15 cellular contexts compared by ENCODE assay signal in genomic region chr2:24830786-24831185, GRCh38.
"Had no signal": no experiment of that assay in that cellular context is flagged by ENCODE, and none has a peak within 500 bp of the region (broad histone marks: within the 10 kb centered on the region; RNA-seq: fewer than 3 reads in every experiment).

No MANE protein-coding gene starts in this region.

- H3K9me3 Mint-ChIP-seq: activated CD4-positive, alpha-beta T cell treated with anti-CD3 and anti-CD28 coated beads, Interleukin-2, amount 10 ng/mL, durations not matched to agents 7 days and 5 days; activated T-cell treated with anti-CD3 and anti-CD28 coated beads, Interleukin-2, amount 50 U/mL, for 4 hours; natural killer cell; stimulated activated naive CD8-positive, alpha-beta T cell treated with anti-CD3 and anti-CD28 coated beads, Interleukin-15, amount 100 ng/mL, for 72 hours; type B pancreatic cell had no signal

- H3K27ac ChIP-seq: lower lobe of right lung, neutrophil, parathyroid adenoma, testis had no signal

- FAIRE-seq: astrocyte had no signal

- H3K36me3 ChIP-seq: breast epithelium had no signal

- H3K27me3 ChIP-seq: breast epithelium, neutrophil, testis had no signal

- H3K9me3 ChIP-seq: breast epithelium, lower lobe of right lung, neutrophil, testis had no signal

- H3K27ac Mint-ChIP-seq: activated CD8-positive, alpha-beta T cell treated with anti-CD3 and anti-CD28 coated beads, Interleukin-2, amount 10 ng/mL, durations not matched to agents 7 days and 5 days; natural killer cell; type B pancreatic cell had no signal

- H3K27me3 Mint-ChIP-seq: activated CD4-positive, alpha-beta T cell treated with anti-CD3 and anti-CD28 coated beads, Interleukin-2, amount 10 ng/mL, durations not matched to agents 7 days and 5 days; stimulated activated naive CD8-positive, alpha-beta T cell treated with anti-CD3 and anti-CD28 coated beads, Interleukin-15, amount 100 ng/mL, for 72 hours had no signal

- H3K4me1 ChIP-seq: breast epithelium had no signal

- DNase-seq: activated CD4-positive, alpha-beta T cell treated with anti-CD3 and anti-CD28 coated beads, Interleukin-2, amount 10 ng/mL, durations not matched to agents 7 days and 5 days; activated CD8-positive, alpha-beta T cell treated with anti-CD3 and anti-CD28 coated beads, Interleukin-2, amount 10 ng/mL, durations not matched to agents 7 days and 5 days; activated naive CD4-positive, alpha-beta T cell treated with anti-CD3 and anti-CD28 coated beads, Interleukin-2, amount 50 U/mL, for 16 hours; activated T-cell treated with anti-CD3 and anti-CD28 coated beads, Interleukin-2, amount 50 U/mL, for 4 hours; cerebellar nuclear complex; lower lobe of right lung; natural killer cell; stimulated activated naive CD8-positive, alpha-beta T cell treated with anti-CD3 and anti-CD28 coated beads, Interleukin-15, amount 100 ng/mL, for 72 hours; T1000; testis had no signal

- ATAC-seq: activated CD8-positive, alpha-beta T cell treated with anti-CD3 and anti-CD28 coated beads, Interleukin-2, amount 10 ng/mL, durations not matched to agents 7 days and 5 days; activated T-cell treated with anti-CD3 and anti-CD28 coated beads, Interleukin-2, amount 50 U/mL, for 4 hours; lower lobe of right lung; natural killer cell; stimulated activated naive CD8-positive, alpha-beta T cell treated with anti-CD3 and anti-CD28 coated beads, Interleukin-15, amount 100 ng/mL, for 72 hours had no signal

- H3K36me3 Mint-ChIP-seq: natural killer cell had no signal

- H3K4me3 ChIP-seq: breast epithelium, lower lobe of right lung, testis had no signal

- H3K4me3 Mint-ChIP-seq: activated CD4-positive, alpha-beta T cell treated with anti-CD3 and anti-CD28 coated beads, Interleukin-2, amount 10 ng/mL, durations not matched to agents 7 days and 5 days; activated CD8-positive, alpha-beta T cell treated with anti-CD3 and anti-CD28 coated beads, Interleukin-2, amount 10 ng/mL, durations not matched to agents 7 days and 5 days; activated T-cell treated with anti-CD3 and anti-CD28 coated beads, Interleukin-2, amount 50 U/mL, for 4 hours; natural killer cell; stimulated activated naive CD8-positive, alpha-beta T cell treated with anti-CD3 and anti-CD28 coated beads, Interleukin-15, amount 100 ng/mL, for 72 hours; type B pancreatic cell had no signal
